In the genomic region with DNA sequence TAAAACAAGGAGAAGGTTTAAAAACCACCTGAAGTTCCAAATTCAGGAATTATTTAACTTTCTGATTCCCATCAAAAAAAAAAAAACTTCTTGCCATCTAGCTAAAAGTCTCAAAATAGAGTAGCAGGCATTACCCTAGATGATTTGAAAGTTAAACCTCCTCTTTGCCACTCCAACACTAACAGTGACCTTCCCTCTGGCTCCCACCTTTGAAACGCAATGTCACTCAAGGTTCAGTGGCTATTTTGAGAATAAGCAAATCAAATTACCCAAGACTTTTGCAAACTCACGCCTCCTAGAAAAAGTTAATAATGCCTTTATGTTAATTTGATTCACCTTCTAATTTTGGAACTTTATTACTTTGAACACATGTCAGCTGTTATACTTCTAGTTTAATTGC, we compare ENCODE assay signal across 20 cellular contexts.
DNase-seq lines count a peak whose midpoint lies in the region; ATAC-seq, FAIRE-seq and TF ChIP-seq lines count a peak whose summit lies in the region.
"Had no signal": no experiment of that assay in that cellular context is flagged by ENCODE, and none has a peak within 500 bp of the region (broad histone marks: within the 10 kb centered on the region; RNA-seq: fewer than 3 reads in every experiment).

No MANE protein-coding gene starts in this region.

- H3K9me3 Mint-ChIP-seq in astrocyte (ENCODE audit: unreplicated experiment) = no peaks in the 10 kb centered on the region
- no peaks in the 10 kb centered on the region for H3K9me3 Mint-ChIP-seq in immature natural killer cell
- H3K9me3 Mint-ChIP-seq: CD14-positive monocyte, GM23338, HFFc6 had no signal

- no peaks in the 10 kb centered on the region for H3K79me2 ChIP-seq in astrocyte (ENCODE audit: insufficient read depth, low read length)

- no peak for TF ChIP-seq CTCF in cardiac muscle cell (IDR thresholded peaks at IDR 0.05; ENCODE audit: low read depth, low read length)
- TF ChIP-seq CTCF in heart right ventricle (IDR thresholded peaks at IDR 0.05) = no peak
- no peak for TF ChIP-seq CTCF in astrocyte (IDR thresholded peaks at IDR 0.05; ENCODE audit: insufficient read depth, low read depth, low read length)
- TF ChIP-seq CTCF in GM20000 (IDR thresholded peaks at IDR 0.05; ENCODE audit: extremely low read depth, missing control alignments) = no peak

- H3K36me3 ChIP-seq in cardiac muscle cell = no peaks in the 10 kb centered on the region
- H3K36me3 ChIP-seq in heart right ventricle = no peaks in the 10 kb centered on the region
- H3K36me3 ChIP-seq in astrocyte (ENCODE audit: insufficient read depth, low read length) = no peaks in the 10 kb centered on the region
- H3K36me3 ChIP-seq: BLaER1 had no signal

- no peak overlapping the region for H2AFZ ChIP-seq in astrocyte (ENCODE audit: low read depth, low read length)
- H2AFZ ChIP-seq: GM23338 had no signal

- H3K4me3 ChIP-seq in cardiac muscle cell = no peak overlapping the region
- no peak overlapping the region for H3K4me3 ChIP-seq in heart right ventricle
- no peak overlapping the region for H3K4me3 ChIP-seq in astrocyte (ENCODE audit: insufficient read depth, low read depth, low read length)
- H3K4me3 ChIP-seq: A549, BLaER1, GM23338 had no signal

- H3K4me3 Mint-ChIP-seq in astrocyte (ENCODE audit: unreplicated experiment) (no peak overlapping the region), immature natural killer cell (no peak overlapping the region)
- H3K4me3 Mint-ChIP-seq: CD14-positive monocyte; CD4-positive, alpha-beta memory T cell; GM23338; HFFc6 had no signal

- whole genome bisulfite sequencing in heart right ventricle, 2 donors = 55 to 71% methylated on average over 2 of the region's 2 CpGs

- intact Hi-C loops in heart right ventricle (cut with DNase I) = no loop called here

- H3K4me1 ChIP-seq in cardiac muscle cell (ENCODE audit: low read depth) (peaks cover 32% of the 10 kb centered on the region), heart right ventricle (no peaks in the 10 kb centered on the region), astrocyte (ENCODE audit: insufficient read depth, low read length) (peaks cover 2% of the 10 kb centered on the region)
- H3K4me1 ChIP-seq: A549, BLaER1 had no signal

- H3K27me3 ChIP-seq in cardiac muscle cell (no peaks in the 10 kb centered on the region), heart right ventricle (peaks cover 0 to 7% (median 0%) of the 10 kb centered on the region in 7 donors), astrocyte (ENCODE audit: insufficient read depth, low read length) (no peaks in the 10 kb centered on the region)

- no peak overlapping the region for H3K9ac ChIP-seq in astrocyte (ENCODE audit: low read length)
- H3K9ac ChIP-seq: BLaER1 had no signal

- DNase-seq in cardiac muscle cell (ENCODE audit: low read depth in 1 of 2, low spot score in 1 of 2) = no peak
- no peak for DNase-seq in heart right ventricle
- no peak for DNase-seq in astrocyte (ENCODE audit: low read depth)
- peak; percentile 23 for DNase-seq in renal cortical epithelial cell (ENCODE audit: low read depth)
- DNase-seq in GM20000 (ENCODE audit: low spot score) = no peak
- no peak for DNase-seq in immature natural killer cell
- DNase-seq: CD4-positive, alpha-beta memory T cell; DMS79 treated with DMSO at 0.1 percent for 48 hours; GF-D8; HFFc6; IMR-90 had no signal

- H3K36me3 Mint-ChIP-seq in astrocyte (ENCODE audit: low read depth, unreplicated experiment) (no peaks in the 10 kb centered on the region), immature natural killer cell (no peaks in the 10 kb centered on the region)
- H3K36me3 Mint-ChIP-seq: CD14-positive monocyte; CD4-positive, alpha-beta memory T cell had no signal

- H3K9me3 ChIP-seq in cardiac muscle cell (ENCODE audit: low read depth) (no peaks in the 10 kb centered on the region), heart right ventricle (no peaks in the 10 kb centered on the region), astrocyte (ENCODE audit: insufficient read depth, low read depth, low read length) (no peaks in the 10 kb centered on the region)
- H3K9me3 ChIP-seq: A549, BLaER1 had no signal

- peaks cover 2% of the 10 kb centered on the region for H3K4me1 Mint-ChIP-seq in astrocyte (ENCODE audit: low read depth, unreplicated experiment)
- H3K4me1 Mint-ChIP-seq in immature natural killer cell = no peaks in the 10 kb centered on the region
- H3K4me1 Mint-ChIP-seq: CD14-positive monocyte; CD4-positive, alpha-beta memory T cell had no signal

- H4K20me1 ChIP-seq in astrocyte (ENCODE audit: insufficient read depth, low read length) = no peaks in the 10 kb centered on the region
- H4K20me1 ChIP-seq: BLaER1 had no signal

- peaks cover 13% of the 10 kb centered on the region for H3K27me3 Mint-ChIP-seq in astrocyte (ENCODE audit: low read depth, unreplicated experiment)
- H3K27me3 Mint-ChIP-seq in immature natural killer cell (ENCODE audit: low read depth in 3 of 3) = peaks cover 0 to 8% (median 0%) of the 10 kb centered on the region in 3 donors

- H3K27ac ChIP-seq in cardiac muscle cell = peak overlapping the region; percentile 40
- H3K27ac ChIP-seq in heart right ventricle = no peak overlapping the region
- no peak overlapping the region for H3K27ac ChIP-seq in astrocyte (ENCODE audit: low read depth, low read length)
- H3K27ac ChIP-seq: 22Rv1, A549, BLaER1 had no signal

- FAIRE-seq in astrocyte (lab: Jason Lieb, UNC) = peak; percentile 37
- FAIRE-seq: H54, HTR-8/SVneo had no signal

- H3K27ac Mint-ChIP-seq in astrocyte (ENCODE audit: unreplicated experiment) (no peak overlapping the region), immature natural killer cell (no peak overlapping the region)
- H3K27ac Mint-ChIP-seq: CD14-positive monocyte; CD4-positive, alpha-beta memory T cell; GM23338; HFFc6 had no signal

- no peak for ATAC-seq in heart right ventricle
- ATAC-seq in GM19023 (IDR thresholded peaks at IDR 0.05; ENCODE audit: unreplicated experiment) = no peak
- ATAC-seq: A549, GM23338, HCT116 had no signal

- no peak overlapping the region for H3K4me2 ChIP-seq in astrocyte (ENCODE audit: low read length)
- H3K4me2 ChIP-seq: A549, BLaER1, GM23338 had no signal
